Comparison of ENCODE assay signal across 25 cellular contexts in genomic region chr10:60291354-60291930, GRCh38.
DNase-seq lines count a peak whose midpoint lies in the region; ATAC-seq and TF ChIP-seq lines count a peak whose summit lies in the region.
"Had no signal": no experiment of that assay in that cellular context is flagged by ENCODE, and none has a peak within 500 bp of the region (broad histone marks: within the 10 kb centered on the region; RNA-seq: fewer than 3 reads in every experiment).

No MANE protein-coding gene starts in this region.

- no peak overlapping the region for H3K4me2 ChIP-seq in mesenchymal stem cell (ENCODE audit: low read length, poor library complexity, severe bottlenecking)
- H3K4me2 ChIP-seq: GM23338 had no signal

- TF ChIP-seq CTCF in fibroblast of the aortic adventitia (IDR thresholded peaks at IDR 0.05; ENCODE audit: insufficient read depth, low read length), result no peak

- H2BK120ac ChIP-seq in mesenchymal stem cell (ENCODE audit: low read depth, low read length), result no peak overlapping the region

- H3K9me3 ChIP-seq in mesenchymal stem cell (ENCODE audit: control insufficient read depth, low read length), result no peaks in the 10 kb centered on the region
- H3K9me3 ChIP-seq: tibial nerve had no signal

- in situ Hi-C loops in G401 (cut with HindIII; ENCODE audit: low sequenced_read_pairs), result no loop called here

- no peak overlapping the region for H4K91ac ChIP-seq in mesenchymal stem cell (ENCODE audit: low read length)

- no peak overlapping the region for H2BK12ac ChIP-seq in mesenchymal stem cell (ENCODE audit: low read length in 2 of 2)

- no peak overlapping the region for H3K4me3 Mint-ChIP-seq in naive thymus-derived CD8-positive, alpha-beta T cell
- H3K4me3 Mint-ChIP-seq: activated CD8-positive, alpha-beta T cell treated with anti-CD3 and anti-CD28 coated beads, Interleukin-2, amount 10 ng/mL, durations not matched to agents 7 days and 5 days; CD4-positive, alpha-beta T cell; GM23338 had no signal

- H3K23ac ChIP-seq in mesenchymal stem cell (ENCODE audit: low read length in 2 of 2), result no peak overlapping the region

- H3K36me3 ChIP-seq in mesenchymal stem cell (ENCODE audit: control insufficient read depth in 1 of 2, insufficient read depth in 2 of 2, low read depth in 1 of 2, low read length in 2 of 2), result no peaks in the 10 kb centered on the region
- H3K36me3 ChIP-seq: tibial nerve had no signal

- no peak overlapping the region for H3K9ac ChIP-seq in mesenchymal stem cell (ENCODE audit: low read length)
- H3K9ac ChIP-seq: parathyroid adenoma had no signal

- H3K4me3 ChIP-seq in fibroblast of the aortic adventitia (ENCODE audit: low read depth, low read length) (no peak overlapping the region), mesenchymal stem cell (ENCODE audit: insufficient read depth in 1 of 2, low read depth in 1 of 2, low read length in 2 of 2) (no peak overlapping the region)
- H3K4me3 ChIP-seq: GM23338, skin epidermis, tibial nerve had no signal

- H3K9me3 Mint-ChIP-seq in naive thymus-derived CD8-positive, alpha-beta T cell, result no peaks in the 10 kb centered on the region
- H3K9me3 Mint-ChIP-seq: CD4-positive, alpha-beta T cell; GM23338 had no signal

- no peaks in the 10 kb centered on the region for H3K27me3 ChIP-seq in mesenchymal stem cell (ENCODE audit: control insufficient read depth in 1 of 2, insufficient read depth in 1 of 2, low read length in 2 of 2)
- H3K27me3 ChIP-seq: tibial nerve had no signal

- no peak overlapping the region for H2BK5ac ChIP-seq in mesenchymal stem cell (ENCODE audit: low read depth, low read length, poor library complexity, severe bottlenecking)

- peak overlapping the region in 1 of 2 experiments; percentile 29 for H3K18ac ChIP-seq in mesenchymal stem cell (ENCODE audit: low read depth in 1 of 2, low read length in 2 of 2)

- no peak overlapping the region for H2AFZ ChIP-seq in mesenchymal stem cell (ENCODE audit: low read depth, low read length)
- H2AFZ ChIP-seq: GM23338, parathyroid adenoma had no signal

- H3K27ac Mint-ChIP-seq in naive thymus-derived CD8-positive, alpha-beta T cell, result no peak overlapping the region
- H3K27ac Mint-ChIP-seq: activated CD8-positive, alpha-beta T cell treated with anti-CD3 and anti-CD28 coated beads, Interleukin-2, amount 10 ng/mL, durations not matched to agents 7 days and 5 days; CD4-positive, alpha-beta T cell; GM23338 had no signal

- POLR2A ChIA-PET in naive thymus-derived CD8-positive, alpha-beta T cell (lab: Charles Lee), result no interaction called here

- peaks cover 2% of the 10 kb centered on the region for H3K4me1 ChIP-seq in mesenchymal stem cell (ENCODE audit: control insufficient read depth, insufficient read depth, low read depth, low read length)

- H3K79me1 ChIP-seq in mesenchymal stem cell (replicated peaks; ENCODE audit: low read length, poor library complexity, severe bottlenecking), result peaks cover 4% of the 10 kb centered on the region

- no peak overlapping the region for H3K27ac ChIP-seq in mesenchymal stem cell (ENCODE audit: low read length, poor library complexity, severe bottlenecking)
- H3K27ac ChIP-seq: parathyroid adenoma, skin epidermis had no signal

- H2AK5ac ChIP-seq in mesenchymal stem cell (ENCODE audit: low read length, severe bottlenecking), result no peak overlapping the region

- H3K14ac ChIP-seq in mesenchymal stem cell (ENCODE audit: low read length in 2 of 2), result no peak overlapping the region

- peaks cover 0 to 2% (median 0%) of the 10 kb centered on the region in 4 donors for H3K4me1 Mint-ChIP-seq in naive thymus-derived CD8-positive, alpha-beta T cell

- no peak for ATAC-seq in naive thymus-derived CD8-positive, alpha-beta T cell
- ATAC-seq: activated CD8-positive, alpha-beta T cell treated with anti-CD3 and anti-CD28 coated beads, Interleukin-2, amount 10 ng/mL, durations not matched to agents 7 days and 5 days; stimulated activated naive CD8-positive, alpha-beta T cell treated with anti-CD3 and anti-CD28 coated beads, Interleukin-15, Interleukin-2, amounts not matched to agents 100 U/mL and 50 U/mL, for 24 hours had no signal

- 88% methylated on average over 4 of the region's 5 CpGs for WGBS in mesenchymal stem cell

- no peak overlapping the region for H4K8ac ChIP-seq in mesenchymal stem cell (ENCODE audit: low read length)

- no peak overlapping the region for H2BK15ac ChIP-seq in mesenchymal stem cell (ENCODE audit: low read depth, poor library complexity, severe bottlenecking)

- DNase-seq in G401 (ENCODE audit: low spot score) (peak; percentile 57), amniotic epithelial cell (ENCODE audit: low read depth) (peak; percentile 41), fibroblast of the aortic adventitia (ENCODE audit: low read depth) (peak; percentile 61), mesenchymal stem cell (peak; percentile 53), NCI-H1436 (lab: John Stamatoyannopoulos, UW) (no peak), iPS-NIHi7 (ENCODE audit: extremely low spot score) (no peak), NCI-H128 (lab: John Stamatoyannopoulos, UW; ENCODE audit: unreplicated experiment) (no peak)
- DNase-seq in naive thymus-derived CD8-positive, alpha-beta T cell, result no peak
- DNase-seq: activated CD4-positive, CD25-positive, alpha-beta regulatory T cell; activated CD8-positive, alpha-beta T cell treated with anti-CD3 and anti-CD28 coated beads, Interleukin-2, amount 10 ng/mL, durations not matched to agents 7 days and 5 days; activated T-cell treated with anti-CD3 and anti-CD28 coated beads, Interleukin-2, amount 50 U/mL, for 1 hour; amniotic stem cell; CD4-positive, alpha-beta T cell; cerebellar nuclear complex; DMS53; effector CD8-positive, alpha-beta T cell; mammary epithelial cell; NCI-H2029 treated with DMSO at 0.1 percent for 48 hours; NCI-H510A treated with DMSO at 0.1 percent for 48 hours; stimulated activated naive CD8-positive, alpha-beta T cell treated with anti-CD3 and anti-CD28 coated beads, Interleukin-15, Interleukin-2, amounts not matched to agents 100 U/mL and 50 U/mL, for 24 hours; T1000 had no signal

- H3K4ac ChIP-seq in mesenchymal stem cell (ENCODE audit: low read depth in 1 of 2, low read length in 2 of 2), result no peak overlapping the region

- peaks cover 0 to 19% (median 2%) of the 10 kb centered on the region in 5 donors for H3K27me3 Mint-ChIP-seq in naive thymus-derived CD8-positive, alpha-beta T cell
- H3K27me3 Mint-ChIP-seq: CD4-positive, alpha-beta T cell had no signal

- no peaks in the 10 kb centered on the region for H3K36me3 Mint-ChIP-seq in naive thymus-derived CD8-positive, alpha-beta T cell

Comparison
In these comparisons a context has a peak if more than half of its experiments do, and no peak if none do; other contexts are left out.
1. DNase-seq: peak in G401 (single experiment), amniotic epithelial cell (single experiment), fibroblast of the aortic adventitia (single experiment) and mesenchymal stem cell (single experiment); none in naive thymus-derived CD8-positive, alpha-beta T cell (0 of 10), NCI-H1436 (single experiment), iPS-NIHi7 (single experiment) and NCI-H128 (single experiment).